Comparison of ENCODE assay signal across 9 cellular contexts in genomic region chr1:198932351-198932991, GRCh38.
DNase-seq lines count a peak whose midpoint lies in the region; ATAC-seq and TF ChIP-seq lines count a peak whose summit lies in the region.
"Had no signal": no experiment of that assay in that cellular context is flagged by ENCODE, and none has a peak within 500 bp of the region (broad histone marks: within the 10 kb centered on the region; RNA-seq: fewer than 3 reads in every experiment).

No MANE protein-coding gene starts in this region.

- H3K27me3 Mint-ChIP-seq in activated CD8-positive, alpha-beta T cell treated with anti-CD3 and anti-CD28 coated beads, Interleukin-2, amount 10 ng/mL, durations not matched to agents 7 days and 5 days (ENCODE audit: low read depth): no peaks in the 10 kb centered on the region
- peaks cover 0 to 7% of the 10 kb centered on the region in 2 donors for H3K27me3 Mint-ChIP-seq in effector memory CD8-positive, alpha-beta T cell

- H3K4me1 ChIP-seq in BLaER1 treated with 17β-estradiol and CSF1 and Interleukin-3, amounts not matched to agents 10 nM and 100 nM: peaks cover 7 to 48% (median 18%) of the 10 kb centered on the region in 10 experiments

- POLR2A ChIA-PET in activated CD8-positive, alpha-beta T cell treated with anti-CD3 and anti-CD28 coated beads, Interleukin-2, amount 10 ng/mL, durations not matched to agents 7 days and 5 days (lab: Charles Lee): interaction anchor here (1.0 to 1.8 kb wide), 2 partner anchors 10 to 311 kb away, joined by 3 to 4 read pairs; no protein-coding TSS in a partner anchor

- H3K4me1 Mint-ChIP-seq in activated CD8-positive, alpha-beta T cell treated with anti-CD3 and anti-CD28 coated beads, Interleukin-2, amount 10 ng/mL, durations not matched to agents 7 days and 5 days (ENCODE audit: low read depth): peaks cover 30% of the 10 kb centered on the region
- peaks cover 10 to 19% of the 10 kb centered on the region in 2 donors for H3K4me1 Mint-ChIP-seq in effector memory CD8-positive, alpha-beta T cell (ENCODE audit: low read depth in 2 of 2)

- peaks cover 30% of the 10 kb centered on the region for H3K36me3 Mint-ChIP-seq in activated CD8-positive, alpha-beta T cell treated with anti-CD3 and anti-CD28 coated beads, Interleukin-2, amount 10 ng/mL, durations not matched to agents 7 days and 5 days (ENCODE audit: low read depth)
- H3K36me3 Mint-ChIP-seq in effector memory CD8-positive, alpha-beta T cell (ENCODE audit: insufficient read depth): no peaks in the 10 kb centered on the region

- peak overlapping the region; percentile 76 to 92 (median 85) for H3K9ac ChIP-seq in BLaER1 treated with 17β-estradiol and CSF1 and Interleukin-3, amounts not matched to agents 10 nM and 100 nM

- CTCF ChIA-PET in activated CD8-positive, alpha-beta T cell treated with anti-CD3 and anti-CD28 coated beads, Interleukin-2, amount 10 ng/mL, durations not matched to agents 7 days and 5 days (lab: Charles Lee): interaction anchor here (1.2 to 2.3 kb wide), 5 partner anchors 9 to 181 kb away, joined by 3 to 8 read pairs (median 4); no protein-coding TSS in a partner anchor

- H4K20me1 ChIP-seq in BLaER1 treated with 17β-estradiol and CSF1 and Interleukin-3, amounts not matched to agents 10 nM and 100 nM: peaks cover 0 to 17% (median 0%) of the 10 kb centered on the region in 11 experiments; a peak in 2 of 22 replicates

- peaks cover 0 to under 1% (median 0%) of the 10 kb centered on the region in 11 experiments; a peak in 2 of 22 replicates for H3K36me3 ChIP-seq in BLaER1 treated with 17β-estradiol and CSF1 and Interleukin-3, amounts not matched to agents 10 nM and 100 nM

- H3K27me3 ChIP-seq in BLaER1 treated with 17β-estradiol and CSF1 and Interleukin-3, amounts not matched to agents 10 nM and 100 nM: no peaks in the 10 kb centered on the region
- H3K27me3 ChIP-seq in HL-60 (ENCODE audit: insufficient read depth, poor library complexity, severe bottlenecking): no peaks in the 10 kb centered on the region

- DNase-seq in HL-60 (ENCODE audit: low read depth in 1 of 2, low spot score in 1 of 2) (no peak), kidney tubule cell (ENCODE audit: low spot score) (peak; percentile 53), NCI-H2171 treated with DMSO at 0.1 percent for 48 hours (lab: John Stamatoyannopoulos, UW) (no peak)
- DNase-seq in activated CD8-positive, alpha-beta T cell treated with anti-CD3 and anti-CD28 coated beads, Interleukin-2, amount 10 ng/mL, durations not matched to agents 7 days and 5 days: no peak
- no peak for DNase-seq in activated effector memory CD4-positive, alpha-beta T cell treated with Interleukin-2 at 50 U/mL for 16 hours
- no peak for DNase-seq in effector memory CD8-positive, alpha-beta T cell
- DNase-seq: NCI-H1092 had no signal

- H3K4me3 Mint-ChIP-seq in activated CD8-positive, alpha-beta T cell treated with anti-CD3 and anti-CD28 coated beads, Interleukin-2, amount 10 ng/mL, durations not matched to agents 7 days and 5 days: no peak overlapping the region
- peak overlapping the region in 1 of 2 donors; percentile 26 for H3K4me3 Mint-ChIP-seq in effector memory CD8-positive, alpha-beta T cell

- peak overlapping the region; percentile 83 to 98 (median 93) for H3K4me2 ChIP-seq in BLaER1 treated with 17β-estradiol and CSF1 and Interleukin-3, amounts not matched to agents 10 nM and 100 nM

- H3K9me3 ChIP-seq in BLaER1 treated with 17β-estradiol and CSF1 and Interleukin-3, amounts not matched to agents 10 nM and 100 nM (replicated peaks in 1 of 11): no peaks in the 10 kb centered on the region

- no peaks in the 10 kb centered on the region for H3K9me3 Mint-ChIP-seq in activated CD8-positive, alpha-beta T cell treated with anti-CD3 and anti-CD28 coated beads, Interleukin-2, amount 10 ng/mL, durations not matched to agents 7 days and 5 days (ENCODE audit: insufficient read depth)
- H3K9me3 Mint-ChIP-seq in effector memory CD8-positive, alpha-beta T cell: no peaks in the 10 kb centered on the region

- peak overlapping the region; percentile 82 for H3K27ac Mint-ChIP-seq in activated CD8-positive, alpha-beta T cell treated with anti-CD3 and anti-CD28 coated beads, Interleukin-2, amount 10 ng/mL, durations not matched to agents 7 days and 5 days
- H3K27ac Mint-ChIP-seq in effector memory CD8-positive, alpha-beta T cell: no peak overlapping the region

- peak overlapping the region; percentile 59 to 91 (median 84) for H3K27ac ChIP-seq in BLaER1 treated with 17β-estradiol and CSF1 and Interleukin-3, amounts not matched to agents 10 nM and 100 nM
- peak overlapping the region; percentile 94 for H3K27ac ChIP-seq in HL-60 (replicated peaks)

- peak overlapping the region; percentile 66 to 90 (median 72) for H3K4me3 ChIP-seq in BLaER1 treated with 17β-estradiol and CSF1 and Interleukin-3, amounts not matched to agents 10 nM and 100 nM
- H3K4me3 ChIP-seq in HL-60 (replicated peaks; ENCODE audit: insufficient read depth, low read length): peak overlapping the region; percentile 66

- ATAC-seq in activated CD8-positive, alpha-beta T cell treated with anti-CD3 and anti-CD28 coated beads, Interleukin-2, amount 10 ng/mL, durations not matched to agents 7 days and 5 days: no peak
- ATAC-seq in effector memory CD8-positive, alpha-beta T cell (replicated peaks): no peak
- no peak for ATAC-seq in GM21529 (IDR thresholded peaks at IDR 0.05; ENCODE audit: unreplicated experiment)

- TF ChIP-seq CTCF in HL-60 (IDR thresholded peaks at IDR 0.05; ENCODE audit: insufficient read depth, low read length): no peak
